In genomic region chr5:148910216-148910615, GRCh38 we compare ENCODE assay signal across 20 cellular contexts.
DNase-seq lines count a peak whose midpoint lies in the region; ATAC-seq and TF ChIP-seq lines count a peak whose summit lies in the region.
"Had no signal": no experiment of that assay in that cellular context is flagged by ENCODE, and none has a peak within 500 bp of the region (broad histone marks: within the 10 kb centered on the region; RNA-seq: fewer than 3 reads in every experiment).

No MANE protein-coding gene starts in this region.

- peaks cover 0 to 50% (median 28%) of the 10 kb centered on the region in 6 donors for H3K4me1 ChIP-seq in spleen

- H3K27ac ChIP-seq in epithelial cell of prostate (peak overlapping the region; percentile 100), spleen (peak overlapping the region in 5 of 8 donors; percentile 25 to 63 (median 34))

- intact Hi-C loops in Calu3 (cut with micrococcal nuclease; ENCODE audit: unreplicated experiment) (loop anchor here (2.0 to 5.0 kb wide), 2 partner anchors 57 to 317 kb away; no protein-coding TSS in a partner anchor), spleen (cut with DNase I; ENCODE audit: low total_unique reads) (no loop called here)

- H3K9me3 ChIP-seq in T-helper 17 cell (ENCODE audit: control insufficient read depth, low read length, poor library complexity, severe bottlenecking) (no peaks in the 10 kb centered on the region), spleen (no peaks in the 10 kb centered on the region)
- H3K9me3 ChIP-seq: Caco-2, MG63 had no signal

- no peaks in the 10 kb centered on the region for H3K27me3 ChIP-seq in spleen (replicated peaks in 1 of 7)
- H3K27me3 ChIP-seq: MG63 had no signal

- no TSS peak for BruUV-seq in Calu3 (replicated peaks; lab: Mats Ljungman, UMichigan)

- H3K27ac Mint-ChIP-seq in Calu3 (ENCODE audit: unreplicated experiment) (peak overlapping the region; percentile 93), T-helper 17 cell (peak overlapping the region; percentile 1)
- H3K27ac Mint-ChIP-seq: activated T-helper 2 cell treated with anti-CD3 and anti-CD28 coated beads, Interferon-gamma antibody, Interleukin-2, Interleukin-4, amounts not matched to agents 10 μg/mL and 5 μg/mL and 100 μg/mL, durations not matched to agents 14 hours and 24 hours and 36 hours; mesothelial cell of epicardium; nephron progenitor cell had no signal

- H3K27me3 Mint-ChIP-seq in Calu3 (ENCODE audit: unreplicated experiment): no peaks in the 10 kb centered on the region
- H3K27me3 Mint-ChIP-seq in T-helper 17 cell: no peaks in the 10 kb centered on the region
- H3K27me3 Mint-ChIP-seq: effector memory CD8-positive, alpha-beta T cell had no signal

- CTCF ChIA-PET in Calu3 (lab: Charles Lee): interaction anchor here (0.7 to 2.2 kb wide), 7 partner anchors 68 to 205 kb away, joined by 3 to 13 read pairs (median 5); no protein-coding TSS in a partner anchor

- no peaks in the 10 kb centered on the region for H3K36me3 ChIP-seq in spleen
- H3K36me3 ChIP-seq: MG63 had no signal

- no peaks in the 10 kb centered on the region for H3K9me3 Mint-ChIP-seq in Calu3 (ENCODE audit: low read depth, unreplicated experiment)
- H3K9me3 Mint-ChIP-seq: activated T-helper 2 cell treated with anti-CD3 and anti-CD28 coated beads, Interferon-gamma antibody, Interleukin-2, Interleukin-4, amounts not matched to agents 10 μg/mL and 5 μg/mL and 100 μg/mL, durations not matched to agents 14 hours and 24 hours and 36 hours; effector memory CD8-positive, alpha-beta T cell; mesothelial cell of epicardium; nephron progenitor cell had no signal

- TF ChIP-seq CTCF in Calu3 (IDR thresholded peaks at IDR 0.05; ENCODE audit: unreplicated experiment) (no peak), spleen (IDR thresholded peaks at IDR 0.05 in 8 of 11, conservative IDR thresholded peaks at IDR 0.05 in 3 of 11) (no peak)

- WGBS in spleen, 5 donors: 69 to 86% (median 79%) methylated on average over 4 of the region's 4 CpGs

- DNase-seq in Calu3: no peak
- DNase-seq in T-helper 17 cell: no peak
- no peak for DNase-seq in epithelial cell of prostate (ENCODE audit: low read depth, low spot score)
- DNase-seq in spleen: no peak
- no peak for DNase-seq in SKM-1 treated with dmso at 0.1 percent for 144 hours (lab: John Stamatoyannopoulos, UW; ENCODE audit: unreplicated experiment)
- no peak for DNase-seq in islet precursor cell
- DNase-seq: activated CD4-positive, alpha-beta T cell treated with anti-CD3 and anti-CD28 coated beads for 1 hour; Caco-2; effector memory CD8-positive, alpha-beta T cell; NCI-H1930; NCI-H510A treated with DMSO at 0.1 percent for 48 hours; nephron progenitor cell; stimulated activated CD4-positive, alpha-beta T cell treated with anti-CD3 and anti-CD28 coated beads, Interleukin-15, amount 100 ng/mL, for 24 hours; stimulated activated naive CD4-positive, alpha-beta T cell; T-helper 9 cell had no signal

- H3K36me3 Mint-ChIP-seq in Calu3 (ENCODE audit: insufficient read depth, unreplicated experiment) (peaks cover 17% of the 10 kb centered on the region), T-helper 17 cell (ENCODE audit: low read depth) (no peaks in the 10 kb centered on the region)
- H3K36me3 Mint-ChIP-seq: mesothelial cell of epicardium had no signal

- no peak for ATAC-seq in T-helper 17 cell
- ATAC-seq in GM18870 (IDR thresholded peaks at IDR 0.05; ENCODE audit: unreplicated experiment): no peak
- no peak for ATAC-seq in GM18502 (IDR thresholded peaks at IDR 0.05; ENCODE audit: poor library complexity, unreplicated experiment)
- ATAC-seq: effector memory CD8-positive, alpha-beta T cell had no signal

- no peak overlapping the region for H3K4me3 ChIP-seq in spleen
- H3K4me3 ChIP-seq: MG63 had no signal

- H3K4me3 Mint-ChIP-seq in Calu3 (ENCODE audit: low read depth, unreplicated experiment) (peak overlapping the region; percentile 7), T-helper 17 cell (peak overlapping the region; percentile 31)
- H3K4me3 Mint-ChIP-seq: mesothelial cell of epicardium, nephron progenitor cell had no signal

- H3K4me1 Mint-ChIP-seq in Calu3 (ENCODE audit: low read depth, unreplicated experiment) (peaks cover 79% of the 10 kb centered on the region), T-helper 17 cell (peaks cover 16% of the 10 kb centered on the region)

- TF ChIP-seq POLR2A in spleen (IDR thresholded peaks at IDR 0.05): no peak
